ENCODE assay signal across 12 cellular contexts in genomic region chr7:134694299-134694698, GRCh38. TPM values are rescaled to one million over a fixed set of nuclear protein-coding genes. Genes with fewer than 3 reads are reported as not detected.
DNase-seq lines count a peak whose midpoint lies in the region; ATAC-seq and TF ChIP-seq lines count a peak whose summit lies in the region.
"Had no signal": no experiment of that assay in that cellular context is flagged by ENCODE, and none has a peak within 500 bp of the region (broad histone marks: within the 10 kb centered on the region; RNA-seq: fewer than 3 reads in every experiment).

No MANE protein-coding gene starts in this region.

- no peaks in the 10 kb centered on the region for H3K9me3 Mint-ChIP-seq in neural progenitor cell
- no peaks in the 10 kb centered on the region for H3K9me3 Mint-ChIP-seq in CD4-positive, alpha-beta memory T cell
- H3K9me3 Mint-ChIP-seq in stimulated activated naive B cell treated with anti-CD40 and anti-IgM and Interleukin-4, amounts not matched to agents 10 μg/mL and 1 μg/mL and 100 μg/mL, for 72 hours: no peaks in the 10 kb centered on the region
- H3K9me3 Mint-ChIP-seq: activated naive CD8-positive, alpha-beta T cell treated with anti-CD3 and anti-CD28 coated beads, Interleukin-2, amount 10 ng/mL, durations not matched to agents 7 days and 5 days had no signal

- no peaks in the 10 kb centered on the region for H4K20me1 ChIP-seq in DOHH2 (ENCODE audit: control insufficient read depth, insufficient read depth, low read depth, low read length)
- no peaks in the 10 kb centered on the region for H4K20me1 ChIP-seq in mammary epithelial cell (ENCODE audit: insufficient read depth, low read length)
- no peaks in the 10 kb centered on the region for H4K20me1 ChIP-seq in neural progenitor cell (ENCODE audit: low read depth)

- H3K4me3 Mint-ChIP-seq in neural progenitor cell: no peak overlapping the region
- no peak overlapping the region for H3K4me3 Mint-ChIP-seq in CD4-positive, alpha-beta memory T cell
- H3K4me3 Mint-ChIP-seq in stimulated activated naive B cell treated with anti-CD40 and anti-IgM and Interleukin-4, amounts not matched to agents 10 μg/mL and 1 μg/mL and 100 μg/mL, for 72 hours: no peak overlapping the region
- H3K4me3 Mint-ChIP-seq: activated naive CD8-positive, alpha-beta T cell treated with anti-CD3 and anti-CD28 coated beads, Interleukin-2, amount 10 ng/mL, durations not matched to agents 7 days and 5 days had no signal

- WGBS in mammary epithelial cell (ENCODE audit: low coverage, missing lambda C conversion rate): 89% methylated on average over 7 of the region's 7 CpGs

- H3K4me2 ChIP-seq in DOHH2 (ENCODE audit: low read length): no peak overlapping the region
- no peak overlapping the region for H3K4me2 ChIP-seq in mammary epithelial cell (ENCODE audit: insufficient read depth, low read depth, low read length)
- H3K4me2 ChIP-seq in neural progenitor cell: no peak overlapping the region

- H3F3A ChIP-seq in DOHH2 (ENCODE audit: control insufficient read depth, insufficient read depth): no peaks in the 10 kb centered on the region
- H3F3A ChIP-seq in neural progenitor cell (ENCODE audit: low read depth): no peaks in the 10 kb centered on the region

- H3K27ac Mint-ChIP-seq in neural progenitor cell: no peak overlapping the region
- H3K27ac Mint-ChIP-seq in CD4-positive, alpha-beta memory T cell: no peak overlapping the region
- H3K27ac Mint-ChIP-seq in stimulated activated naive B cell treated with anti-CD40 and anti-IgM and Interleukin-4, amounts not matched to agents 10 μg/mL and 1 μg/mL and 100 μg/mL, for 72 hours: no peak overlapping the region
- H3K27ac Mint-ChIP-seq: activated naive CD8-positive, alpha-beta T cell treated with anti-CD3 and anti-CD28 coated beads, Interleukin-2, amount 10 ng/mL, durations not matched to agents 7 days and 5 days had no signal

- H3K4me1 Mint-ChIP-seq in neural progenitor cell: peaks cover 23% of the 10 kb centered on the region
- no peaks in the 10 kb centered on the region for H3K4me1 Mint-ChIP-seq in CD4-positive, alpha-beta memory T cell
- H3K4me1 Mint-ChIP-seq in stimulated activated naive B cell treated with anti-CD40 and anti-IgM and Interleukin-4, amounts not matched to agents 10 μg/mL and 1 μg/mL and 100 μg/mL, for 72 hours: no peaks in the 10 kb centered on the region

- peaks cover 6% of the 10 kb centered on the region for H3K27me3 Mint-ChIP-seq in neural progenitor cell (ENCODE audit: insufficient read depth, low read depth)
- peaks cover 2% of the 10 kb centered on the region in 2 donors for H3K27me3 Mint-ChIP-seq in CD4-positive, alpha-beta memory T cell
- peaks cover 12 to 30% of the 10 kb centered on the region in 2 donors for H3K27me3 Mint-ChIP-seq in stimulated activated naive B cell treated with anti-CD40 and anti-IgM and Interleukin-4, amounts not matched to agents 10 μg/mL and 1 μg/mL and 100 μg/mL, for 72 hours
- H3K27me3 Mint-ChIP-seq: activated naive CD8-positive, alpha-beta T cell treated with anti-CD3 and anti-CD28 coated beads, Interleukin-2, amount 10 ng/mL, durations not matched to agents 7 days and 5 days had no signal

- H3K4me3 ChIP-seq in DOHH2 (ENCODE audit: low read length) (no peak overlapping the region), mammary epithelial cell (replicated peaks in 1 of 3; ENCODE audit: insufficient read depth in 1 of 3, low read depth in 2 of 3, low read length in 3 of 3) (no peak overlapping the region), neural progenitor cell (no peak overlapping the region)
- H3K4me3 ChIP-seq in CD4-positive, alpha-beta memory T cell (ENCODE audit: low read length in 2 of 2): no peak overlapping the region
- H3K4me3 ChIP-seq: gastrocnemius medialis had no signal

- H3K36me3 Mint-ChIP-seq in neural progenitor cell: no peaks in the 10 kb centered on the region
- H3K36me3 Mint-ChIP-seq in CD4-positive, alpha-beta memory T cell: no peaks in the 10 kb centered on the region
- no peaks in the 10 kb centered on the region for H3K36me3 Mint-ChIP-seq in stimulated activated naive B cell treated with anti-CD40 and anti-IgM and Interleukin-4, amounts not matched to agents 10 μg/mL and 1 μg/mL and 100 μg/mL, for 72 hours
- H3K36me3 Mint-ChIP-seq: activated naive CD8-positive, alpha-beta T cell treated with anti-CD3 and anti-CD28 coated beads, Interleukin-2, amount 10 ng/mL, durations not matched to agents 7 days and 5 days had no signal

- no peaks in the 10 kb centered on the region for H3K9me2 ChIP-seq in DOHH2 (replicated peaks; ENCODE audit: control insufficient read depth, low read length)

- dilution Hi-C loops in mammary epithelial cell (cut with HindIII; ENCODE audit: low sequenced_read_pairs): no loop called here

- in situ Hi-C loops in mammary epithelial cell (cut with MboI; ENCODE audit: low sequenced_read_pairs in 2 of 2): loop anchor here in 1 of 2 donors (25.0 kb wide), 1 partner anchor 243 kb away; no protein-coding TSS in a partner anchor

- H3K9me3 ChIP-seq in DOHH2 (ENCODE audit: control insufficient read depth, insufficient read depth, low read length): no peaks in the 10 kb centered on the region
- no peaks in the 10 kb centered on the region for H3K9me3 ChIP-seq in mammary epithelial cell (replicated peaks; ENCODE audit: insufficient read depth, low read length)
- H3K9me3 ChIP-seq in neural progenitor cell (ENCODE audit: low read depth): no peaks in the 10 kb centered on the region
- H3K9me3 ChIP-seq in CD4-positive, alpha-beta memory T cell (ENCODE audit: control insufficient read depth in 1 of 2, low read length in 2 of 2): no peaks in the 10 kb centered on the region
- H3K9me3 ChIP-seq: gastrocnemius medialis had no signal

- no TSS peak for BruUV-seq in mammary epithelial cell (replicated peaks; lab: Mats Ljungman, UMichigan)

- H3K9ac ChIP-seq in mammary epithelial cell (ENCODE audit: insufficient read depth, low read length): no peak overlapping the region
- H3K9ac ChIP-seq in neural progenitor cell: no peak overlapping the region

- H2AFZ ChIP-seq in mammary epithelial cell (ENCODE audit: low read depth, low read length) (no peak overlapping the region), neural progenitor cell (replicated peaks) (peak overlapping the region; percentile 65)

- no peak for ATAC-seq in stimulated activated naive B cell treated with anti-CD40 and anti-IgM and Interleukin-4, amounts not matched to agents 10 μg/mL and 1 μg/mL and 100 μg/mL, for 72 hours (replicated peaks)
- ATAC-seq: activated CD4-positive, CD25-positive, alpha-beta regulatory T cell treated with anti-CD3 and anti-CD28 coated beads, Interleukin-2, amount 50 U/mL, for 24 hours; gastrocnemius medialis had no signal

- H3K79me2 ChIP-seq in DOHH2 (ENCODE audit: control insufficient read depth, low read length) (no peaks in the 10 kb centered on the region), mammary epithelial cell (ENCODE audit: insufficient read depth, low read length) (no peaks in the 10 kb centered on the region), neural progenitor cell (ENCODE audit: low read depth) (no peaks in the 10 kb centered on the region)

- TF ChIP-seq CTCF in DOHH2 (IDR thresholded peaks at IDR 0.05; ENCODE audit: low read depth, low read length, poor library complexity, severe bottlenecking) (peak; percentile 60), mammary epithelial cell (conservative IDR thresholded peaks at IDR 0.05 in 1 of 2, IDR thresholded peaks at IDR 0.05 in 1 of 2; ENCODE audit: extremely low read depth in 1 of 2, insufficient read depth in 1 of 2, low read depth in 1 of 2, low read length in 2 of 2) (peak; percentile 37 to 39), neural progenitor cell (IDR thresholded peaks at IDR 0.05) (peak; percentile 64)

- H3K27me3 ChIP-seq in DOHH2 (ENCODE audit: control insufficient read depth, low read length) (peaks cover 6% of the 10 kb centered on the region; the same call in 1 of the 2 replicates), mammary epithelial cell (ENCODE audit: insufficient read depth, low read length) (no peaks in the 10 kb centered on the region), neural progenitor cell (no peaks in the 10 kb centered on the region)
- H3K27me3 ChIP-seq in CD4-positive, alpha-beta memory T cell (ENCODE audit: insufficient read depth, low read length): no peaks in the 10 kb centered on the region
- H3K27me3 ChIP-seq: gastrocnemius medialis had no signal

- H3K4me1 ChIP-seq in DOHH2 (ENCODE audit: control insufficient read depth, low read length): no peaks in the 10 kb centered on the region
- H3K4me1 ChIP-seq in mammary epithelial cell (ENCODE audit: insufficient read depth, low read length): peaks cover 43% of the 10 kb centered on the region
- H3K4me1 ChIP-seq in neural progenitor cell: peaks cover 9% of the 10 kb centered on the region
- no peaks in the 10 kb centered on the region for H3K4me1 ChIP-seq in CD4-positive, alpha-beta memory T cell (ENCODE audit: insufficient read depth, low read length)

- H3K27ac ChIP-seq in DOHH2 (ENCODE audit: low read depth, low read length) (no peak overlapping the region), mammary epithelial cell (ENCODE audit: insufficient read depth, low read depth, low read length) (no peak overlapping the region), neural progenitor cell (no peak overlapping the region)
- H3K27ac ChIP-seq in CD4-positive, alpha-beta memory T cell (ENCODE audit: low read depth, low read length): no peak overlapping the region

- DNase-seq in HuH-7 (ENCODE audit: low spot score): peak; percentile 45
- no peak for DNase-seq in mammary epithelial cell
- DNase-seq in neural progenitor cell (ENCODE audit: low spot score): peak; percentile 73
- no peak for DNase-seq in CD4-positive, alpha-beta memory T cell
- DNase-seq in stimulated activated naive B cell treated with anti-CD40 and anti-IgM and Interleukin-4, amounts not matched to agents 10 μg/mL and 1 μg/mL and 100 μg/mL, for 72 hours: no peak
- DNase-seq in NCI-H2171 treated with DMSO at 0.1 percent for 48 hours (lab: John Stamatoyannopoulos, UW): no peak
- DNase-seq in NCI-H774 (lab: John Stamatoyannopoulos, UW): no peak
- DNase-seq: activated naive CD8-positive, alpha-beta T cell treated with anti-CD3 and anti-CD28 coated beads, Interleukin-2, amount 10 ng/mL, durations not matched to agents 7 days and 5 days; gastrocnemius medialis; stimulated activated CD4-positive, alpha-beta T cell treated with anti-CD3 and anti-CD28 coated beads, Interleukin-15, amount 100 ng/mL, for 24 hours had no signal

- intact Hi-C loops in mammary epithelial cell (cut with micrococcal nuclease): loop anchor here (5.0 kb wide), 1 partner anchor 638 kb away; no protein-coding TSS in a partner anchor
- intact Hi-C loops in CD4-positive, alpha-beta memory T cell (cut with micrococcal nuclease): no loop called here

- CTCF ChIA-PET in mammary epithelial cell (lab: Charles Lee; ENCODE audit: low non-redundant PET): interaction anchor here (0.9 kb wide), 1 partner anchor 75 kb away, joined by 5 read pairs; no protein-coding TSS in a partner anchor
- CTCF ChIA-PET in CD4-positive, alpha-beta memory T cell (lab: Charles Lee; ENCODE audit: partially characterized antibody): interaction anchor here (1.6 kb wide), 1 partner anchor 60 kb away, joined by 7 read pairs; no protein-coding TSS in a partner anchor

- POLR2A ChIA-PET in CD4-positive, alpha-beta memory T cell (lab: Charles Lee; ENCODE audit: partially characterized antibody): no interaction called here

- H3K36me3 ChIP-seq in DOHH2 (ENCODE audit: control insufficient read depth, low read length): no peaks in the 10 kb centered on the region
- H3K36me3 ChIP-seq in mammary epithelial cell (ENCODE audit: insufficient read depth, low read length): no peaks in the 10 kb centered on the region
- H3K36me3 ChIP-seq in neural progenitor cell: no peaks in the 10 kb centered on the region
- no peaks in the 10 kb centered on the region for H3K36me3 ChIP-seq in CD4-positive, alpha-beta memory T cell (ENCODE audit: insufficient read depth, low read length)
- H3K36me3 ChIP-seq: gastrocnemius medialis had no signal

RNA-seq across cellular contexts. Expression of gene BPGM, which starts 47.6 kb away (rescaled TPM):
- total RNA-seq in mammary epithelial cell (10 to 100 TPM; 21.3 to 55.2 TPM), neural progenitor cell (ENCODE audit: low replicate concordance) (25.5 and 49.7 TPM in 2 replicates)
- polyA plus RNA-seq in mammary epithelial cell: 15.1 TPM
- polyA minus RNA-seq in mammary epithelial cell: 5.8 TPM
- total RNA-seq in CD4-positive, alpha-beta memory T cell: 10 to 100 TPM; 13.7 to 14.7 TPM
- 10 to 100 TPM; 22.1 to 27.8 TPM for polyA plus RNA-seq in CD4-positive, alpha-beta memory T cell

Comparison
In these comparisons a context has a peak if more than half of its experiments do, and no peak if none do; other contexts are left out.
1. DNase-seq: peak in HuH-7 (single experiment) and neural progenitor cell (single experiment); none in mammary epithelial cell (single experiment), CD4-positive, alpha-beta memory T cell (0 of 5), stimulated activated naive B cell treated with anti-CD40 and anti-IgM and Interleukin-4, amounts not matched to agents 10 μg/mL and 1 μg/mL and 100 μg/mL, for 72 hours (single experiment), NCI-H2171 treated with DMSO at 0.1 percent for 48 hours (single experiment) and NCI-H774 (single experiment).
2. Peak in every context shown above with its lines, with median percentiles within 50 percentile points of each other: CTCF ChIP-seq.